ENCODE assay signal across 8 cellular contexts in genomic region chr4:112523008-112523440, GRCh38. TPM values are rescaled to one million over a fixed set of nuclear protein-coding genes. Genes with fewer than 3 reads are reported as not detected.
A peak's percentile ranks its signal among the peaks of the same experiment; 100 is the strongest.
DNase-seq lines count a peak whose midpoint lies in the region; ATAC-seq and TF ChIP-seq lines count a peak whose summit lies in the region.

No MANE protein-coding gene starts in this region.

- H3K27me3 Mint-ChIP-seq in activated naive CD8-positive, alpha-beta T cell treated with anti-CD3 and anti-CD28 coated beads, Interleukin-2, amount 50 U/mL, for 24 hours = peaks cover 77% of the 10 kb centered on the region

- peaks cover 28% of the 10 kb centered on the region for H3K4me1 Mint-ChIP-seq in activated naive CD8-positive, alpha-beta T cell treated with anti-CD3 and anti-CD28 coated beads, Interleukin-2, amount 50 U/mL, for 24 hours

- DNase-seq in GM12865 (ENCODE audit: low read depth) (peak; percentile 67), H7 (peak; percentile 87), NAMALWA (ENCODE audit: low spot score) (peak; percentile 66), islet precursor cell (peak; percentile 88), thoracic aorta (ENCODE audit: low spot score) (no peak), AG08396 (ENCODE audit: low spot score) (no peak), aorta (no peak)
- DNase-seq in activated naive CD8-positive, alpha-beta T cell treated with anti-CD3 and anti-CD28 coated beads, Interleukin-2, amount 50 U/mL, for 24 hours = peak; percentile 47

- no peaks in the 10 kb centered on the region for H3K36me3 Mint-ChIP-seq in activated naive CD8-positive, alpha-beta T cell treated with anti-CD3 and anti-CD28 coated beads, Interleukin-2, amount 50 U/mL, for 24 hours (ENCODE audit: low read depth)

- H3K27me3 ChIP-seq in H7 (ENCODE audit: control insufficient read depth, insufficient read depth, low read length) (peaks cover 55% of the 10 kb centered on the region), thoracic aorta (replicated peaks; ENCODE audit: insufficient read depth) (peaks cover 38% of the 10 kb centered on the region), aorta (ENCODE audit: control insufficient read depth in 1 of 2, insufficient read depth in 2 of 2, low read length in 1 of 2) (no peaks in the 10 kb centered on the region)

- H3K4me3 ChIP-seq in GM12865 (ENCODE audit: low read depth, low read length) (peak overlapping the region; percentile 70), H7 (ENCODE audit: insufficient read depth, low read depth, low read length) (peak overlapping the region; percentile 35), thoracic aorta (peak overlapping the region; percentile 66), aorta (ENCODE audit: low read length in 2 of 2) (no peak overlapping the region)

- H3K9me3 Mint-ChIP-seq in activated naive CD8-positive, alpha-beta T cell treated with anti-CD3 and anti-CD28 coated beads, Interleukin-2, amount 50 U/mL, for 24 hours = peaks cover 3% of the 10 kb centered on the region

- TF ChIP-seq CTCF in GM12865 (IDR thresholded peaks at IDR 0.05; ENCODE audit: insufficient read depth, low read depth, low read length, missing control alignments) = peak; percentile 27
- no peak for TF ChIP-seq CTCF in thoracic aorta (IDR thresholded peaks at IDR 0.05)

- ATAC-seq in activated naive CD8-positive, alpha-beta T cell treated with anti-CD3 and anti-CD28 coated beads, Interleukin-2, amount 50 U/mL, for 24 hours = peak; percentile 38
- no peak for ATAC-seq in thoracic aorta (ENCODE audit: insufficient number of reproducible peaks, low FRiP score, low read depth)
- no peak for ATAC-seq in aorta (ENCODE audit: low FRiP score)

- intact Hi-C loops in aorta (cut with DNase I) = no loop called here

- H3K27ac Mint-ChIP-seq in activated naive CD8-positive, alpha-beta T cell treated with anti-CD3 and anti-CD28 coated beads, Interleukin-2, amount 50 U/mL, for 24 hours = no peak overlapping the region

- 7 to 9% methylated on average over 29 of the region's 29 CpGs for WGBS in aorta, 2 donors

- H3K27ac ChIP-seq in thoracic aorta (no peak overlapping the region), aorta (ENCODE audit: low read depth in 1 of 2, low read length in 2 of 2) (no peak overlapping the region)

- H3K4me3 Mint-ChIP-seq in activated naive CD8-positive, alpha-beta T cell treated with anti-CD3 and anti-CD28 coated beads, Interleukin-2, amount 50 U/mL, for 24 hours = peak overlapping the region; percentile 79

- H3K9me3 ChIP-seq in thoracic aorta (no peaks in the 10 kb centered on the region), aorta (ENCODE audit: control insufficient read depth, low read length) (no peaks in the 10 kb centered on the region)

- peaks cover 8 to 9% of the 10 kb centered on the region in 2 donors for H3K4me1 ChIP-seq in thoracic aorta (ENCODE audit: control insufficient read depth in 1 of 2, low read depth in 2 of 2)
- H3K4me1 ChIP-seq in aorta (ENCODE audit: control insufficient read depth in 1 of 2, insufficient read depth in 2 of 2, low read length in 2 of 2) = no peaks in the 10 kb centered on the region

- H3K36me3 ChIP-seq in H7 (replicated peaks; ENCODE audit: control insufficient read depth, insufficient read depth, low read length) (no peaks in the 10 kb centered on the region), thoracic aorta (no peaks in the 10 kb centered on the region), aorta (ENCODE audit: control insufficient read depth in 1 of 2, insufficient read depth in 2 of 2, low read length in 1 of 2) (no peaks in the 10 kb centered on the region)

RNA-seq across cellular contexts. Expression of gene NEUROG2, which starts 7.0 kb away (rescaled TPM):
- total RNA-seq in H7 (2014; rRNA removed; shearing (Covaris generic)) = not detected in 2 replicates
- not detected for total RNA-seq in thoracic aorta
- not detected for total RNA-seq in aorta
- polyA plus RNA-seq in aorta = not detected

Comparison
In these comparisons a context has a peak if more than half of its experiments do, and no peak if none do; other contexts are left out.
1. DNase-seq: peak in GM12865 (single experiment), H7 (single experiment), NAMALWA (single experiment), activated naive CD8-positive, alpha-beta T cell treated with anti-CD3 and anti-CD28 coated beads, Interleukin-2, amount 50 U/mL, for 24 hours (single experiment) and islet precursor cell (single experiment); none in thoracic aorta (single experiment), AG08396 (single experiment) and aorta (0 of 2).
2. H3K4me3 ChIP-seq: peak in GM12865 (single experiment), H7 (single experiment) and thoracic aorta (single experiment); none in aorta (0 of 2).